Comparison of ENCODE assay signal across 30 cellular contexts in the genomic region with DNA sequence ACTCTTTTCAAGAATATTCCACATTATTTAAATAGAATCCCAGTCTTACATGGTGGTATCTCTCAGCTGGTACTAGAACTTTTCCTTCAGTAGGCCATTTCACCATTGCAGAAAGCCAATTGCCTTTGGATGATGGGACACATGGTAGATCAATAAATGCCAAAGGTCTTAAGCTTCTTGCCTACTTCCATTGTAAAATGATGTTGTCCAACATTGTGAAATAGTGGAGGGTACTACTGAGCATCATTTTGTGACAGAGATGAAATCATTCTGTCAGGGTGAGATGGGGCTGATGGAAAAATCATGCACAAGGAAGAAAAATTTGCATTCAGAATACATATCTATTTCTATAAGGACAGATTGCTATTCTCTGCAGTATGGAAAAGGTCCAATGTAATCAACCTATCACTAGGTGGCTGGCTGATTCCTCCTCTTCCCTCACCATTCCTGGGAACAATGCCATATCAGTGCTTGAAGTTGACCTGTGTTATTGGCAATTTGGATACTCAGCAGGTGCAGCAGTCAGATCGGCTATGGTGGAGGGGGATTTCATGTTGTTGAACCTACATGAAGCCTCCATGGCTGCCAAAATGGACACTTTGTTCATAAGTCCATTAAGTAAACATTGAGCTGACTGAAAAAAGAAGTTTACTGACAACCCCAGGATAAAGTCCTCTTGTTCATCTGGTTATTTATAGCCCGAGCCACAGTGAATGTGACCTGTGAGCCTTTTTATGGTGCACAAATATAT.
DNase-seq lines count a peak whose midpoint lies in the region; ATAC-seq, FAIRE-seq and TF ChIP-seq lines count a peak whose summit lies in the region.
"Had no signal": no experiment of that assay in that cellular context is flagged by ENCODE, and none has a peak within 500 bp of the region (broad histone marks: within the 10 kb centered on the region; RNA-seq: fewer than 3 reads in every experiment).

No MANE protein-coding gene starts in this region.

- no peaks in the 10 kb centered on the region for H3K27me3 ChIP-seq in right cardiac atrium (ENCODE audit: control insufficient read depth, insufficient read depth)
- H3K27me3 ChIP-seq in HepG2 (ENCODE audit: control insufficient read depth in 1 of 2, insufficient read depth in 2 of 2, low read length in 2 of 2): no peaks in the 10 kb centered on the region
- H3K27me3 ChIP-seq: BE2C, gastroesophageal sphincter, stomach, thyroid gland had no signal

- FAIRE-seq in HepG2 (lab: Jason Lieb, UNC): no peak
- FAIRE-seq: endothelial cell of umbilical vein, GM18507 had no signal

- CTCF ChIA-PET in HepG2 (lab: Yijun Ruan, JAX; ENCODE audit: low intra/inter-chr PET ratio, low total read pairs): no interaction called here

- H3K27ac ChIP-seq in right cardiac atrium (ENCODE audit: low read length): no peak overlapping the region
- no peak overlapping the region for H3K27ac ChIP-seq in HepG2 (ENCODE audit: extremely low read length, insufficient read depth, low read length)
- H3K27ac ChIP-seq: gastroesophageal sphincter, left ventricle myocardium inferior, PC-9, skin epidermis, stomach, thyroid gland had no signal

- H3K4me1 ChIP-seq in right cardiac atrium (ENCODE audit: control insufficient read depth, insufficient read depth, low read length) (no peaks in the 10 kb centered on the region), HepG2 (ENCODE audit: insufficient read depth, low read length) (no peaks in the 10 kb centered on the region)
- H3K4me1 ChIP-seq: BE2C, gastroesophageal sphincter, left ventricle myocardium inferior, stomach, thyroid gland had no signal

- no peak overlapping the region for H2AFZ ChIP-seq in HepG2 (ENCODE audit: low read length)
- H2AFZ ChIP-seq: PC-9 had no signal

- H3K4me2 ChIP-seq in HepG2 (ENCODE audit: low read depth, low read length): no peak overlapping the region
- H3K4me2 ChIP-seq: PC-9 had no signal

- no TSS peak for BruUV-seq in HepG2 (replicated peaks; lab: Mats Ljungman, UMichigan)

- no peak overlapping the region for H3K9ac ChIP-seq in HepG2 (ENCODE audit: insufficient read depth, low read depth, low read length)

- H3K9me3 Mint-ChIP-seq in activated naive CD8-positive, alpha-beta T cell treated with anti-CD3 and anti-CD28 coated beads for 36 hours: no peaks in the 10 kb centered on the region
- H3K9me3 Mint-ChIP-seq: activated CD4-positive, alpha-beta T cell treated with anti-CD3 and anti-CD28 coated beads, Interleukin-2, amount 10 ng/mL, durations not matched to agents 7 days and 5 days; activated T-cell treated with anti-CD3 and anti-CD28 coated beads, Interleukin-2, amount 50 U/mL, for 24 hours; H9 had no signal

- TF ChIP-seq EP300 in HepG2 (IDR thresholded peaks at IDR 0.05; ENCODE audit: low read depth in 2 of 2, low read length in 2 of 2) (no peak), HepG2 (CRISPR knock-in tag; IDR thresholded peaks at IDR 0.05; ENCODE audit: borderline replicate concordance) (no peak)

- 51% methylated on average over 2 of the region's 2 CpGs for WGBS in right cardiac atrium
- 0% methylated on average over 1 of the region's 2 CpGs for WGBS in HepG2 (ENCODE audit: low lambda C conversion rate)

- no peaks in the 10 kb centered on the region for H3K27me3 Mint-ChIP-seq in activated naive CD8-positive, alpha-beta T cell treated with anti-CD3 and anti-CD28 coated beads for 36 hours
- H3K27me3 Mint-ChIP-seq: activated CD4-positive, alpha-beta T cell treated with anti-CD3 and anti-CD28 coated beads, Interleukin-2, amount 10 ng/mL, durations not matched to agents 7 days and 5 days; activated T-cell treated with anti-CD3 and anti-CD28 coated beads, Interleukin-2, amount 50 U/mL, for 24 hours; naive thymus-derived CD8-positive, alpha-beta T cell had no signal

- H3K4me1 Mint-ChIP-seq in activated naive CD8-positive, alpha-beta T cell treated with anti-CD3 and anti-CD28 coated beads for 36 hours: no peaks in the 10 kb centered on the region
- H3K4me1 Mint-ChIP-seq: activated CD4-positive, alpha-beta T cell treated with anti-CD3 and anti-CD28 coated beads, Interleukin-2, amount 10 ng/mL, durations not matched to agents 7 days and 5 days; naive thymus-derived CD8-positive, alpha-beta T cell had no signal

- H3K36me3 Mint-ChIP-seq in activated naive CD8-positive, alpha-beta T cell treated with anti-CD3 and anti-CD28 coated beads for 36 hours: no peaks in the 10 kb centered on the region
- H3K36me3 Mint-ChIP-seq: naive thymus-derived CD8-positive, alpha-beta T cell had no signal

- peak; percentile 29 for ATAC-seq in left ventricle myocardium superior
- ATAC-seq in right cardiac atrium: no peak
- no peak for ATAC-seq in HepG2
- no peak for ATAC-seq in GM19452 (IDR thresholded peaks at IDR 0.05; ENCODE audit: unreplicated experiment)
- no peak for ATAC-seq in GM19395 (IDR thresholded peaks at IDR 0.05; ENCODE audit: unreplicated experiment)
- ATAC-seq: gastroesophageal sphincter; naive thymus-derived CD8-positive, alpha-beta T cell; Right ventricle myocardium inferior had no signal

- POLR2A ChIA-PET in HepG2 (lab: Yijun Ruan, JAX): no interaction called here

- H3K27ac Mint-ChIP-seq in activated naive CD8-positive, alpha-beta T cell treated with anti-CD3 and anti-CD28 coated beads for 36 hours: no peak overlapping the region
- H3K27ac Mint-ChIP-seq: activated CD4-positive, alpha-beta T cell treated with anti-CD3 and anti-CD28 coated beads, Interleukin-2, amount 10 ng/mL, durations not matched to agents 7 days and 5 days; activated T-cell treated with anti-CD3 and anti-CD28 coated beads, Interleukin-2, amount 50 U/mL, for 24 hours; H9 had no signal

- intact Hi-C loops in left ventricle myocardium superior (cut with micrococcal nuclease): no loop called here
- intact Hi-C loops in right cardiac atrium (cut with DNase I): no loop called here
- intact Hi-C loops in HepG2 (cut with micrococcal nuclease; ENCODE audit: unreplicated experiment): no loop called here

- no peak for TF ChIP-seq POLR2A in HepG2 (IDR thresholded peaks at IDR 0.05; ENCODE audit: insufficient read depth in 1 of 2, low read depth in 2 of 2, low read length in 2 of 2)

- in situ Hi-C loops in HepG2 (cut with HindIII; ENCODE audit: extremely low pct_ligation_motif_present, low pct_unique_long_range_greater_than_20kb): no loop called here

- no peak overlapping the region for H3K4me3 Mint-ChIP-seq in activated naive CD8-positive, alpha-beta T cell treated with anti-CD3 and anti-CD28 coated beads for 36 hours
- H3K4me3 Mint-ChIP-seq: activated CD4-positive, alpha-beta T cell treated with anti-CD3 and anti-CD28 coated beads, Interleukin-2, amount 10 ng/mL, durations not matched to agents 7 days and 5 days; activated T-cell treated with anti-CD3 and anti-CD28 coated beads, Interleukin-2, amount 50 U/mL, for 24 hours; H9; naive thymus-derived CD8-positive, alpha-beta T cell had no signal

- no peaks in the 10 kb centered on the region for H3K79me2 ChIP-seq in HepG2 (ENCODE audit: insufficient read depth, low read length)

- no peaks in the 10 kb centered on the region for H3K36me3 ChIP-seq in HepG2 (replicated peaks in 1 of 2; ENCODE audit: control insufficient read depth in 1 of 2, insufficient read depth in 2 of 2, low read length in 2 of 2)
- H3K36me3 ChIP-seq: BE2C, gastroesophageal sphincter, left ventricle myocardium inferior, stomach, thyroid gland had no signal

- no peaks in the 10 kb centered on the region for H3K9me3 ChIP-seq in right cardiac atrium (ENCODE audit: control insufficient read depth, low read length)
- peaks cover 64% of the 10 kb centered on the region for H3K9me3 ChIP-seq in HepG2 (ENCODE audit: low read length)
- H3K9me3 ChIP-seq: BE2C, gastroesophageal sphincter, left ventricle myocardium inferior, stomach, thyroid gland had no signal

- TF ChIP-seq RAD21 in HepG2 (CRISPR knock-in tag; IDR thresholded peaks at IDR 0.05): no peak

- no peaks in the 10 kb centered on the region for H4K20me1 ChIP-seq in HepG2 (ENCODE audit: insufficient read depth, low read length)

- TF ChIP-seq CTCF in HepG2 (CRISPR knock-in tag; IDR thresholded peaks at IDR 0.05): no peak

- DNase-seq in left ventricle myocardium superior (no peak), right cardiac atrium (no peak), NCI-H774 (lab: John Stamatoyannopoulos, UW) (peak; percentile 1), HepG2 (ENCODE audit: low spot score) (no peak), AG20443 (ENCODE audit: low spot score) (no peak)
- DNase-seq in activated naive CD8-positive, alpha-beta T cell treated with anti-CD3 and anti-CD28 coated beads for 36 hours: no peak
- DNase-seq: activated CD4-positive, alpha-beta T cell treated with anti-CD3 and anti-CD28 coated beads, Interleukin-2, amount 10 ng/mL, durations not matched to agents 7 days and 5 days; activated T-cell treated with anti-CD3 and anti-CD28 coated beads, Interleukin-2, amount 50 U/mL, for 24 hours; BE2C; GDM1; H9; hippocampal formation; KG1; left ventricle myocardium inferior; naive thymus-derived CD8-positive, alpha-beta T cell; NCI-H1694; NCI-H446 treated with DMSO at 0.1 percent for 48 hours; occipital lobe; PC-9; stimulated activated CD8-positive, alpha-beta memory T cell treated with anti-CD3 and anti-CD28 coated beads, Interleukin-4, amount 100 ng/mL, for 48 hours; stomach; T1000; thyroid gland had no signal

- H3K4me3 ChIP-seq in right cardiac atrium (ENCODE audit: low read length) (no peak overlapping the region), HepG2 (replicated peaks in 1 of 3; ENCODE audit: insufficient read depth in 1 of 3, low read depth in 2 of 3, low read length in 3 of 3) (no peak overlapping the region)
- H3K4me3 ChIP-seq: gastroesophageal sphincter, left ventricle myocardium inferior, PC-9, skin epidermis, stomach, thyroid gland had no signal

TF ChIP-seq in HepG2, 621 proteins besides CTCF, POLR2A, EP300 and RAD21:
- 0 out of 2 replicates have a peak, but pooled peaks have one; percentile 2 for TF ChIP-seq CEBPB (IDR thresholded peaks at IDR 0.05; ENCODE audit: borderline replicate concordance, low read depth, low read length)
- no peak for TF ChIP-seq KLF6 (CRISPR knock-in tag; IDR thresholded peaks at IDR 0.05)
- no peak for TF ChIP-seq FOXK1 (CRISPR knock-in tag; IDR thresholded peaks at IDR 0.05; ENCODE audit: borderline replicate concordance, low read depth)
- TF ChIP-seq ZNF253 (CRISPR knock-in tag; IDR thresholded peaks at IDR 0.05; ENCODE audit: borderline replicate concordance): no peak
- TF ChIP-seq MZF1 (CRISPR knock-in tag; IDR thresholded peaks at IDR 0.05; ENCODE audit: borderline replicate concordance): no peak
